Comparison of ENCODE assay signal across 9 cellular contexts in genomic region chr11:94732617-94733292, GRCh38. TPM values are rescaled to one million over a fixed set of nuclear protein-coding genes. Genes with fewer than 3 reads are reported as not detected.
DNase-seq lines count a peak whose midpoint lies in the region; ATAC-seq, FAIRE-seq and TF ChIP-seq lines count a peak whose summit lies in the region.
"Had no signal": no experiment of that assay in that cellular context is flagged by ENCODE, and none has a peak within 500 bp of the region (broad histone marks: within the 10 kb centered on the region; RNA-seq: fewer than 3 reads in every experiment).

No MANE protein-coding gene starts in this region.

- no peaks in the 10 kb centered on the region for H3K4me1 ChIP-seq in breast epithelium
- H3K4me1 ChIP-seq in kidney (ENCODE audit: control insufficient read depth in 1 of 2, insufficient read depth in 1 of 2, low read depth in 1 of 2, low read length in 2 of 2), result peaks cover 3% of the 10 kb centered on the region in 2 donors
- H3K4me1 ChIP-seq in vagina, result peaks cover 6% of the 10 kb centered on the region

- peak overlapping the region; percentile 46 to 80 for H3K27ac ChIP-seq in breast epithelium
- H3K27ac ChIP-seq in kidney (ENCODE audit: low read depth in 2 of 2, low read length in 2 of 2), result peak overlapping the region; percentile 19 to 54
- peak overlapping the region; percentile 28 for H3K27ac ChIP-seq in vagina

- H3K9me3 ChIP-seq in breast epithelium, result no peaks in the 10 kb centered on the region
- H3K9me3 ChIP-seq in kidney (ENCODE audit: control insufficient read depth in 1 of 2, low read length in 2 of 2), result no peaks in the 10 kb centered on the region
- no peaks in the 10 kb centered on the region for H3K9me3 ChIP-seq in vagina

- H3K36me3 ChIP-seq in breast epithelium, result no peaks in the 10 kb centered on the region
- no peaks in the 10 kb centered on the region for H3K36me3 ChIP-seq in kidney (ENCODE audit: control insufficient read depth in 1 of 2, insufficient read depth in 2 of 2, low read length in 2 of 2)
- H3K36me3 ChIP-seq in vagina, result no peaks in the 10 kb centered on the region

- no peak for FAIRE-seq in kidney (lab: Jason Lieb, UNC)

- TF ChIP-seq CTCF in breast epithelium (IDR thresholded peaks at IDR 0.05) (no peak), kidney (IDR thresholded peaks at IDR 0.05; ENCODE audit: borderline replicate concordance, extremely low read depth, insufficient read depth) (no peak), vagina (IDR thresholded peaks at IDR 0.05) (no peak)

- no peaks in the 10 kb centered on the region for H3K27me3 ChIP-seq in breast epithelium
- H3K27me3 ChIP-seq in vagina, result no peaks in the 10 kb centered on the region

- TF ChIP-seq POLR2A in breast epithelium (IDR thresholded peaks at IDR 0.05) (no peak), vagina (IDR thresholded peaks at IDR 0.05) (no peak)

- DNase-seq in NCI-H82 (lab: John Stamatoyannopoulos, UW) (peak; percentile 50), NCI-H82 treated with DMSO at 0.1 percent for 48 hours (lab: John Stamatoyannopoulos, UW; ENCODE audit: unreplicated experiment) (no peak), breast epithelium (ENCODE audit: low spot score in 2 of 2) (no peak), kidney (peak; percentile 71), vagina (ENCODE audit: extremely low spot score in 2 of 2) (no peak), left colon (no peak)
- DNase-seq: activated T-cell treated with anti-CD3 and anti-CD28 coated beads, Interleukin-2, amount 50 U/mL, for 72 hours had no signal

- H3K4me3 ChIP-seq in breast epithelium (no peak overlapping the region), kidney (ENCODE audit: low read length in 2 of 2) (no peak overlapping the region), vagina (no peak overlapping the region)

- H3K9ac ChIP-seq in kidney (ENCODE audit: low read length in 2 of 2), result no peak overlapping the region

- intact Hi-C loops in breast epithelium (cut with DNase I; ENCODE audit: low total_unique reads) (no loop called here), kidney (cut with DNase I) (no loop called here), vagina (cut with DNase I) (no loop called here), left colon (cut with DNase I, micrococcal nuclease) (no loop called here)

- ATAC-seq in left colon (no peak), HG02588 (IDR thresholded peaks at IDR 0.05; ENCODE audit: unreplicated experiment) (no peak), GM21737 (IDR thresholded peaks at IDR 0.05; ENCODE audit: unreplicated experiment) (no peak)
- ATAC-seq: activated T-cell treated with anti-CD3 and anti-CD28 coated beads, Interleukin-2, amount 50 U/mL, for 72 hours had no signal

RNA-seq across cellular contexts. Expression of gene AMOTL1, which starts 35.4 kb away (rescaled TPM):
- total RNA-seq in breast epithelium (10 to 100 TPM; 35.5 to 41.4 (median 39.0) TPM), kidney (52.3 TPM), vagina (45.7 TPM), left colon (10 to 100 TPM in 1 of 2 donors, 1 to 10 TPM in 1; 3.3 to 14.2 TPM)
- 6.1 TPM for polyA plus RNA-seq in kidney (ENCODE audit: insufficient read depth, low read depth, low replicate concordance)

Comparison
In these comparisons a context has a peak if more than half of its experiments do, and no peak if none do; other contexts are left out.
1. DNase-seq: peak in NCI-H82 (single experiment) and kidney (single experiment); none in NCI-H82 treated with DMSO at 0.1 percent for 48 hours (single experiment), breast epithelium (0 of 2), vagina (0 of 2) and left colon (0 of 2).
2. Peak in every context shown above with its lines, with median percentiles within 50 percentile points of each other: H3K27ac ChIP-seq.